In the genomic region with DNA sequence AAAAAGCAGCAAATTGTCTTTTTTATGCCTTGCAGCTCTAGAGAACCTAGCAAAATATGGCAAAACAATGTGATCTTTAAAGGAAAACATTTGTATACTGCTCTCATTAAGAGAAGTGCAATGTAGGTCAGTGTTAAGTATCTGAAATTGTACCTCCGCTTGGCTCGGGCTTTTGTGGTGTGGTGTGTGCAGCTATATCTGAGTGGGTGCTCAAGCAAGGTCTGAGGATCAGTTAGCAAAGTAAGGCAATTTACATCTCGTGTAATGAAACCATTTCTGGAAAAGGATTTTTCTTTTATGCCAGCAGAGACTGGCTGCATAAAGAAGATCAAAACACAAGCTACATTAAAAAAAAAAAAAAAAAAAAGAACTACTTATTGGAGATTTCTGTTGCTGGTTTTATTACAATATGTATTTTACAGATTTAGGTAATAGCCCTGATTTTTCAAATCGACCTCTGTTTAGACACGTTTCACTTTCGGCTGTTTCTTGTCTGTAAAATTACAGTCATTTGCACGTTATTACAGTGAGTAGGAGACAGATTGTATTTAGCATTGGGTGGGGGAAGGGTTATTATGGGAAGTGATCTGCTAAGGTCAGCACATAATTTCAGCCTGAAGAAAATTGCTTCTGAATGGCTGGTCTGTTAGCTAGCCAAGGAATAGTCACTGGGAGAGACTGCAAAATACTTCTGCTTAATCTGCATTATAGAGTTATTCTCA, we compare ENCODE assay signal across 13 cellular contexts. TPM values are rescaled to one million over a fixed set of nuclear protein-coding genes. Genes with fewer than 3 reads are reported as not detected.
DNase-seq lines count a peak whose midpoint lies in the region; ATAC-seq and TF ChIP-seq lines count a peak whose summit lies in the region.
"Had no signal": no experiment of that assay in that cellular context is flagged by ENCODE, and none has a peak within 500 bp of the region (broad histone marks: within the 10 kb centered on the region; RNA-seq: fewer than 3 reads in every experiment).

No MANE protein-coding gene starts in this region.

- TF ChIP-seq CTCF in osteoblast (IDR thresholded peaks at IDR 0.05; ENCODE audit: extremely low read depth, low read depth, low read length) (no peak), lower lobe of right lung (IDR thresholded peaks at IDR 0.05) (no peak), Calu3 (IDR thresholded peaks at IDR 0.05; ENCODE audit: unreplicated experiment) (no peak)

- intact Hi-C loops in lower lobe of right lung (cut with DNase I): no loop called here
- intact Hi-C loops in Calu3 (cut with micrococcal nuclease; ENCODE audit: unreplicated experiment): no loop called here

- H3K9me3 ChIP-seq in osteoblast (ENCODE audit: low read depth, low read length): no peaks in the 10 kb centered on the region
- H3K9me3 ChIP-seq in lower lobe of right lung: no peaks in the 10 kb centered on the region

- H3K9me3 Mint-ChIP-seq in Calu3 (ENCODE audit: low read depth, unreplicated experiment): no peaks in the 10 kb centered on the region

- no peaks in the 10 kb centered on the region for H3K79me2 ChIP-seq in osteoblast (ENCODE audit: insufficient read depth, low read length)

- peak overlapping the region; percentile 76 for H3K27ac ChIP-seq in angular gyrus (ENCODE audit: low read depth, low read length)
- no peak overlapping the region for H3K27ac ChIP-seq in osteoblast (ENCODE audit: low read depth, low read length)
- no peak overlapping the region for H3K27ac ChIP-seq in lower lobe of right lung
- H3K27ac ChIP-seq: epithelial cell of prostate had no signal

- peak overlapping the region; percentile 66 for H2AFZ ChIP-seq in osteoblast (ENCODE audit: low read length)

- peaks cover 18% of the 10 kb centered on the region for H3K4me1 Mint-ChIP-seq in Calu3 (ENCODE audit: low read depth, unreplicated experiment)
- H3K4me1 Mint-ChIP-seq: activated CD8-positive, alpha-beta memory T cell treated with anti-CD3 and anti-CD28 coated beads, Interleukin-2, amount 10 ng/mL, durations not matched to agents 7 days and 5 days had no signal

- H4K20me1 ChIP-seq in osteoblast (ENCODE audit: insufficient read depth, low read length): no peaks in the 10 kb centered on the region

- peaks cover 2% of the 10 kb centered on the region for H3K36me3 Mint-ChIP-seq in Calu3 (ENCODE audit: insufficient read depth, unreplicated experiment)
- H3K36me3 Mint-ChIP-seq: activated CD8-positive, alpha-beta memory T cell treated with anti-CD3 and anti-CD28 coated beads, Interleukin-2, amount 10 ng/mL, durations not matched to agents 7 days and 5 days had no signal

- peak overlapping the region; percentile 66 for H3K4me2 ChIP-seq in osteoblast (ENCODE audit: insufficient read depth, low read length)

- DNase-seq in NCI-H1694 treated with DMSO at 0.1 percent for 48 hours (lab: John Stamatoyannopoulos, UW): peak; percentile 74
- no peak for DNase-seq in osteoblast (ENCODE audit: insufficient read length, low spot score, missing footprints)
- no peak for DNase-seq in lower lobe of right lung
- DNase-seq in Calu3: no peak
- DNase-seq: activated CD8-positive, alpha-beta memory T cell treated with anti-CD3 and anti-CD28 coated beads, Interleukin-2, amount 10 ng/mL, durations not matched to agents 7 days and 5 days; amniotic stem cell; NCI-H187 treated with DMSO at 0.1 percent for 48 hours; T-helper 1 cell had no signal

- H3K4me3 ChIP-seq in osteoblast (ENCODE audit: insufficient read depth, low read length) (peak overlapping the region; percentile 42), lower lobe of right lung (no peak overlapping the region)

- no peak overlapping the region for H3K27ac Mint-ChIP-seq in Calu3 (ENCODE audit: unreplicated experiment)
- H3K27ac Mint-ChIP-seq: activated CD8-positive, alpha-beta memory T cell treated with anti-CD3 and anti-CD28 coated beads, Interleukin-2, amount 10 ng/mL, durations not matched to agents 7 days and 5 days had no signal

- BruUV-seq in Calu3 (replicated peaks; lab: Mats Ljungman, UMichigan): no TSS peak

- H3K4me3 Mint-ChIP-seq in Calu3 (ENCODE audit: low read depth, unreplicated experiment): no peak overlapping the region
- H3K4me3 Mint-ChIP-seq: activated CD8-positive, alpha-beta memory T cell treated with anti-CD3 and anti-CD28 coated beads, Interleukin-2, amount 10 ng/mL, durations not matched to agents 7 days and 5 days had no signal

- no peaks in the 10 kb centered on the region for H3K27me3 Mint-ChIP-seq in Calu3 (ENCODE audit: unreplicated experiment)

- H3K4me1 ChIP-seq in osteoblast (ENCODE audit: insufficient read depth, low read length): peaks cover 4% of the 10 kb centered on the region
- H3K4me1 ChIP-seq in lower lobe of right lung: no peaks in the 10 kb centered on the region

- ATAC-seq in GM18499 (IDR thresholded peaks at IDR 0.05; ENCODE audit: insufficient read depth, unreplicated experiment): peak; percentile 48
- no peak for ATAC-seq in GM21786 (IDR thresholded peaks at IDR 0.05; ENCODE audit: unreplicated experiment)
- no peak for ATAC-seq in lower lobe of right lung
- no peak for ATAC-seq in HG03097 (IDR thresholded peaks at IDR 0.05; ENCODE audit: low FRiP score, unreplicated experiment)
- ATAC-seq: activated CD8-positive, alpha-beta memory T cell treated with anti-CD3 and anti-CD28 coated beads, Interleukin-2, amount 10 ng/mL, durations not matched to agents 7 days and 5 days had no signal

- H3K36me3 ChIP-seq in osteoblast (ENCODE audit: insufficient read depth, low read length) (no peaks in the 10 kb centered on the region), lower lobe of right lung (no peaks in the 10 kb centered on the region)

- CTCF ChIA-PET in Calu3 (lab: Charles Lee): no interaction called here

- no peaks in the 10 kb centered on the region for H3K27me3 ChIP-seq in osteoblast (ENCODE audit: insufficient read depth, low read length)
- peaks cover 4% of the 10 kb centered on the region for H3K27me3 ChIP-seq in lower lobe of right lung (ENCODE audit: low read depth)

RNA-seq across cellular contexts. Expression of gene ZNF608, which starts 7.9 kb away (rescaled TPM):
- total RNA-seq in osteoblast (11.6 and 14.7 TPM in 2 replicates), lower lobe of right lung (27.9 TPM), Calu3 (2022) (7.3 and 8.4 TPM in 2 replicates)
- total RNA-seq: activated CD8-positive, alpha-beta memory T cell treated with anti-CD3 and anti-CD28 coated beads, Interleukin-2, amount 10 ng/mL, durations not matched to agents 7 days and 5 days had no signal
